ENCODE assay signal across 17 cellular contexts in genomic region chr13:65914707-65915106, GRCh38.
DNase-seq lines count a peak whose midpoint lies in the region; ATAC-seq, FAIRE-seq and TF ChIP-seq lines count a peak whose summit lies in the region.
"Had no signal": no experiment of that assay in that cellular context is flagged by ENCODE, and none has a peak within 500 bp of the region (broad histone marks: within the 10 kb centered on the region; RNA-seq: fewer than 3 reads in every experiment).

No MANE protein-coding gene starts in this region.

- H3K4me2 ChIP-seq in endothelial cell of umbilical vein (ENCODE audit: insufficient read depth, low read length): peak overlapping the region; percentile 75
- H3K4me2 ChIP-seq: neural progenitor cell had no signal

- H3K9ac ChIP-seq in endothelial cell of umbilical vein (replicated peaks; ENCODE audit: extremely low read depth, insufficient read depth, low read length): peak overlapping the region; percentile 79
- H3K9ac ChIP-seq: neural progenitor cell had no signal

- BruUV-seq in endothelial cell of umbilical vein (replicated peaks; lab: Mats Ljungman, UMichigan): no TSS peak

- ATAC-seq in RWPE2 (ENCODE audit: low read depth) (peak; percentile 46; the same call in 1 of the 3 replicates), GM21717 (IDR thresholded peaks at IDR 0.05; ENCODE audit: unreplicated experiment) (no peak)
- ATAC-seq: activated T-cell treated with anti-CD3 and anti-CD28 coated beads, Interleukin-2, amount 50 U/mL, for 4 hours; right cardiac atrium; stimulated activated naive CD8-positive, alpha-beta T cell treated with anti-CD3 and anti-CD28 coated beads, Interleukin-15, amount 100 ng/mL, for 72 hours had no signal

- TF ChIP-seq POLR2A in endothelial cell of umbilical vein (IDR thresholded peaks at IDR 0.05; ENCODE audit: low read depth, low read length): no peak

- POLR2A ChIA-PET in endothelial cell of umbilical vein (lab: Charles Lee): no interaction called here

- H3K36me3 ChIP-seq in RWPE2 (ENCODE audit: low read depth) (no peaks in the 10 kb centered on the region), endothelial cell of umbilical vein (ENCODE audit: control insufficient read depth in 2 of 2, extremely low read depth in 1 of 2, insufficient read depth in 2 of 2, low read length in 2 of 2) (no peaks in the 10 kb centered on the region)
- H3K36me3 ChIP-seq: neural progenitor cell, vagina had no signal

- no peak for FAIRE-seq in endothelial cell of umbilical vein (lab: Jason Lieb, UNC)

- H3K4me1 ChIP-seq in RWPE2 (ENCODE audit: insufficient read depth, poor library complexity, severe bottlenecking) (peaks cover 36% of the 10 kb centered on the region), endothelial cell of umbilical vein (ENCODE audit: control insufficient read depth, extremely low read depth, insufficient read depth, low read length) (peaks cover 38% of the 10 kb centered on the region)
- H3K4me1 ChIP-seq: neural progenitor cell, vagina had no signal

- no peaks in the 10 kb centered on the region for H4K20me1 ChIP-seq in endothelial cell of umbilical vein (replicated peaks; ENCODE audit: control insufficient read depth, extremely low read depth, insufficient read depth, low read length)

- H3K79me2 ChIP-seq in endothelial cell of umbilical vein (ENCODE audit: control insufficient read depth, insufficient read depth, low read length): no peaks in the 10 kb centered on the region

- H3K4me3 ChIP-seq in AG10803 (ENCODE audit: low read length) (no peak overlapping the region), RWPE2 (ENCODE audit: severe bottlenecking) (no peak overlapping the region), endothelial cell of umbilical vein (replicated peaks in 1 of 3; ENCODE audit: insufficient read depth in 1 of 3, low read depth in 1 of 3, low read length in 3 of 3) (no peak overlapping the region)
- H3K4me3 ChIP-seq: neural progenitor cell, vagina had no signal

- H3K9me3 ChIP-seq in RWPE2 (ENCODE audit: severe bottlenecking) (no peaks in the 10 kb centered on the region), endothelial cell of umbilical vein (replicated peaks; ENCODE audit: control insufficient read depth, insufficient read depth, low read length) (peaks cover 2% of the 10 kb centered on the region)
- H3K9me3 ChIP-seq: vagina had no signal

- no peaks in the 10 kb centered on the region for H3K9me1 ChIP-seq in endothelial cell of umbilical vein (replicated peaks; ENCODE audit: control insufficient read depth, extremely low read depth, insufficient read depth, low read length)

- H3K27me3 ChIP-seq in RWPE2 (ENCODE audit: insufficient read depth, poor library complexity, severe bottlenecking): no peaks in the 10 kb centered on the region
- no peaks in the 10 kb centered on the region for H3K27me3 ChIP-seq in endothelial cell of umbilical vein (ENCODE audit: control insufficient read depth in 2 of 2, insufficient read depth in 2 of 2, low read length in 2 of 2)
- H3K27me3 ChIP-seq: neural progenitor cell, vagina had no signal

- TF ChIP-seq CTCF in AG10803 (conservative IDR thresholded peaks at IDR 0.05; ENCODE audit: low read length) (no peak), RWPE2 (IDR thresholded peaks at IDR 0.05; ENCODE audit: poor library complexity, severe bottlenecking) (no peak), endothelial cell of umbilical vein (IDR thresholded peaks at IDR 0.05; ENCODE audit: extremely low read depth in 1 of 2, insufficient read depth in 1 of 2, low read depth in 1 of 2, low read length in 2 of 2) (no peak)

- CTCF ChIA-PET in endothelial cell of umbilical vein (lab: Charles Lee): interaction anchor here (1.4 kb wide), 1 partner anchor 22 kb away, joined by 5 read pairs; no protein-coding TSS in a partner anchor

- peak; percentile 44 for DNase-seq in AG10803 (ENCODE audit: low read depth)
- DNase-seq in RWPE2 (ENCODE audit: low spot score): no peak
- DNase-seq in endothelial cell of umbilical vein (ENCODE audit: low read depth, low spot score): peak; percentile 72
- peak; percentile 22 to 84 for DNase-seq in lung microvascular endothelial cell (ENCODE audit: low read depth in 2 of 2)
- DNase-seq in GOT3 (lab: John Stamatoyannopoulos, UW): no peak
- no peak for DNase-seq in effector CD8-positive, alpha-beta T cell (lab: John Stamatoyannopoulos, UW)
- DNase-seq in superior temporal gyrus (ENCODE audit: extremely low spot score): no peak
- DNase-seq: ACHN; activated CD4-positive, alpha-beta T cell treated with anti-CD3 and anti-CD28 coated beads, Interleukin-2, amount 50 U/mL, for 48 hours; activated T-cell treated with anti-CD3 and anti-CD28 coated beads, Interleukin-2, amount 50 U/mL, for 4 hours; NCI-H2227 treated with DMSO at 0.1 percent for 48 hours; right cardiac atrium; RPMI8226; stimulated activated naive CD8-positive, alpha-beta T cell treated with anti-CD3 and anti-CD28 coated beads, Interleukin-15, amount 100 ng/mL, for 72 hours had no signal

- H3K27ac ChIP-seq in RWPE2 (ENCODE audit: poor library complexity, severe bottlenecking) (peak overlapping the region; percentile 96), endothelial cell of umbilical vein (ENCODE audit: insufficient read depth, low read depth, low read length) (peak overlapping the region; percentile 99)
- H3K27ac ChIP-seq: neural progenitor cell, vagina had no signal

- dilution Hi-C loops in endothelial cell of umbilical vein (cut with MboI; ENCODE audit: extremely low pct_ligation_motif_present, low sequenced_read_pairs): no loop called here

- no peak overlapping the region for H2AFZ ChIP-seq in endothelial cell of umbilical vein (ENCODE audit: low read depth, low read length)
- H2AFZ ChIP-seq: neural progenitor cell had no signal

- intact Hi-C loops in endothelial cell of umbilical vein (cut with micrococcal nuclease): loop anchor here (5.0 to 10.0 kb wide), 3 partner anchors 257 to 1677 kb away; no protein-coding TSS in a partner anchor

TF ChIP-seq in endothelial cell of umbilical vein, 7 proteins besides CTCF, POLR2A, EP300 and RAD21:
- TF ChIP-seq POLR2AphosphoS5 (IDR thresholded peaks at IDR 0.05; ENCODE audit: insufficient read depth, low read depth, low read length): no peak
- peak; percentile 26 for TF ChIP-seq GATA2 (IDR thresholded peaks at IDR 0.05; ENCODE audit: insufficient read depth, insufficient read length, low read depth, low read length)
- peak; percentile 73 for TF ChIP-seq JUN (IDR thresholded peaks at IDR 0.05; ENCODE audit: borderline replicate concordance, insufficient read depth, insufficient read length, low read depth)
- TF ChIP-seq FOS (IDR thresholded peaks at IDR 0.05; ENCODE audit: borderline replicate concordance, insufficient read depth, low read length): peak; percentile 79
- TF ChIP-seq MAX (IDR thresholded peaks at IDR 0.05; ENCODE audit: insufficient read depth, insufficient read length): no peak
- TF ChIP-seq MYC (IDR thresholded peaks at IDR 0.05; ENCODE audit: low read depth, low read length): no peak
- TF ChIP-seq EZH2 (IDR thresholded peaks at IDR 0.05; ENCODE audit: borderline replicate concordance, low read depth, low read length, severe bottlenecking): no peak
TF ChIP-seq in endothelial cell of umbilical vein: peak in this region for 3.

Comparison
In these comparisons a context has a peak if more than half of its experiments do, and no peak if none do; other contexts are left out.
1. DNase-seq: peak in AG10803 (single experiment), endothelial cell of umbilical vein (single experiment) and lung microvascular endothelial cell (2 of 2); none in RWPE2 (single experiment), GOT3 (single experiment), effector CD8-positive, alpha-beta T cell (single experiment) and superior temporal gyrus (single experiment).